In genomic region chr10:50850576-50851340, GRCh38 we compare ENCODE assay signal across 28 cellular contexts. TPM values are rescaled to one million over a fixed set of nuclear protein-coding genes. Genes with fewer than 3 reads are reported as not detected.
A peak's percentile ranks its signal among the peaks of the same experiment; 100 is the strongest.
DNase-seq lines count a peak whose midpoint lies in the region; ATAC-seq, FAIRE-seq and TF ChIP-seq lines count a peak whose summit lies in the region.
"Had no signal": no experiment of that assay in that cellular context is flagged by ENCODE, and none has a peak within 500 bp of the region (broad histone marks: within the 10 kb centered on the region; RNA-seq: fewer than 3 reads in every experiment).

No MANE protein-coding gene starts in this region.

- CTCF ChIA-PET in HepG2 (lab: Yijun Ruan, JAX; ENCODE audit: low intra/inter-chr PET ratio, low total read pairs): no interaction called here

- WGBS in HepG2 (ENCODE audit: low lambda C conversion rate): 97% methylated on average over 5 of the region's 5 CpGs
- 67% methylated on average over 4 of the region's 5 CpGs for WGBS in right lobe of liver (ENCODE audit: insufficient coverage, low coverage, low lambda C conversion rate, missing lambda C conversion rate)
- WGBS in upper lobe of left lung, 2 donors: 58 to 62% methylated on average over 5 of the region's 5 CpGs

- intact Hi-C loops in HepG2 (cut with micrococcal nuclease; ENCODE audit: unreplicated experiment): loop anchor here (5.0 kb wide), 2 partner anchors 37 to 48 kb away; partner anchors contain the start of gene A1CF
- intact Hi-C loops in right lobe of liver (cut with DNase I): no loop called here

- no peaks in the 10 kb centered on the region for H3K79me2 ChIP-seq in HepG2 (ENCODE audit: insufficient read depth, low read length)

- POLR2A ChIA-PET in HepG2 (lab: Yijun Ruan, JAX): no interaction called here

- in situ Hi-C loops in HepG2 (cut with HindIII; ENCODE audit: extremely low pct_ligation_motif_present, low pct_unique_long_range_greater_than_20kb): no loop called here

- TF ChIP-seq EP300 in HepG2 (IDR thresholded peaks at IDR 0.05; ENCODE audit: low read depth in 2 of 2, low read length in 2 of 2) (no peak), HepG2 (CRISPR knock-in tag; IDR thresholded peaks at IDR 0.05; ENCODE audit: borderline replicate concordance) (no peak), upper lobe of left lung (IDR thresholded peaks at IDR 0.05) (no peak)

- H3K4me1 ChIP-seq in HepG2 (ENCODE audit: insufficient read depth, low read length): no peaks in the 10 kb centered on the region
- H3K4me1 ChIP-seq in right lobe of liver: peaks cover 0 to 32% (median 14%) of the 10 kb centered on the region in 4 donors
- peaks cover 30% of the 10 kb centered on the region for H3K4me1 ChIP-seq in RWPE2 (ENCODE audit: insufficient read depth, poor library complexity, severe bottlenecking)
- H3K4me1 ChIP-seq in upper lobe of left lung: no peaks in the 10 kb centered on the region
- H3K4me1 ChIP-seq: heart left ventricle, SJCRH30 had no signal

- H3K9me3 ChIP-seq in HepG2 (ENCODE audit: low read length) (no peaks in the 10 kb centered on the region), right lobe of liver (no peaks in the 10 kb centered on the region), RWPE2 (ENCODE audit: severe bottlenecking) (no peaks in the 10 kb centered on the region), upper lobe of left lung (no peaks in the 10 kb centered on the region)
- H3K9me3 ChIP-seq: BLaER1 treated with 17β-estradiol and CSF1 and Interleukin-3, amounts not matched to agents 10 nM and 100 nM; heart left ventricle; SJCRH30 had no signal

- no peak overlapping the region for H3K27ac ChIP-seq in HepG2 (ENCODE audit: extremely low read length, insufficient read depth, low read length)
- no peak overlapping the region for H3K27ac ChIP-seq in right lobe of liver
- peak overlapping the region; percentile 71 for H3K27ac ChIP-seq in RWPE2 (ENCODE audit: poor library complexity, severe bottlenecking)
- no peak overlapping the region for H3K27ac ChIP-seq in upper lobe of left lung
- H3K27ac ChIP-seq: BLaER1 treated with 17β-estradiol and CSF1 and Interleukin-3, amounts not matched to agents 10 nM and 100 nM; heart left ventricle; SJCRH30 had no signal

- TF ChIP-seq POLR2A in HepG2 (IDR thresholded peaks at IDR 0.05; ENCODE audit: insufficient read depth in 1 of 2, low read depth in 2 of 2, low read length in 2 of 2): no peak
- TF ChIP-seq POLR2A in right lobe of liver (IDR thresholded peaks at IDR 0.05): no peak
- TF ChIP-seq POLR2A in upper lobe of left lung (IDR thresholded peaks at IDR 0.05): no peak

- H3K9ac ChIP-seq in HepG2 (ENCODE audit: insufficient read depth, low read depth, low read length): no peak overlapping the region
- H3K9ac ChIP-seq: BLaER1 treated with 17β-estradiol and CSF1 and Interleukin-3, amounts not matched to agents 10 nM and 100 nM had no signal

- TSS peak; percentile 4 for BruUV-seq in HepG2 (replicated peaks; lab: Mats Ljungman, UMichigan)

- DNase-seq in HepG2 (ENCODE audit: low spot score) (no peak), right lobe of liver (no peak), RWPE2 (ENCODE audit: low spot score) (no peak), fibroblast of peridontal ligament (ENCODE audit: extremely low read depth) (peak; percentile 5), COR-L47 (lab: John Stamatoyannopoulos, UW) (no peak), upper lobe of left lung (no peak)
- DNase-seq: activated CD4-positive, alpha-beta memory T cell treated with anti-CD3 and anti-CD28 coated beads, Interleukin-2, amount 10 ng/mL, durations not matched to agents 7 days and 5 days; activated effector memory CD4-positive, alpha-beta T cell treated with anti-CD3 and anti-CD28 coated beads, Interleukin-2, amount 50 U/mL, for 16 hours; heart left ventricle; MM.1S; naive B cell; NCI-H1417 treated with DMSO at 0.1 percent for 48 hours; occipital lobe; SJCRH30; small intestine; stimulated activated CD4-positive, alpha-beta T cell treated with anti-CD3 and anti-CD28 coated beads, Interleukin-2, amount 100 ng/mL, for 24 hours; substantia nigra; T-helper 1 cell had no signal

- 0 out of 2 replicates have a peak, but pooled peaks cover 2% of the 10 kb centered on the region for H4K20me1 ChIP-seq in HepG2 (ENCODE audit: insufficient read depth, low read length)
- H4K20me1 ChIP-seq: BLaER1 treated with 17β-estradiol and CSF1 and Interleukin-3, amounts not matched to agents 10 nM and 100 nM had no signal

- H3K36me3 ChIP-seq in HepG2 (replicated peaks in 1 of 2; ENCODE audit: control insufficient read depth in 1 of 2, insufficient read depth in 2 of 2, low read length in 2 of 2) (peaks cover 5 to 20% of the 10 kb centered on the region in 2 experiments), right lobe of liver (peaks cover 0 to 4% (median 0%) of the 10 kb centered on the region in 4 donors), RWPE2 (ENCODE audit: low read depth) (no peaks in the 10 kb centered on the region), upper lobe of left lung (no peaks in the 10 kb centered on the region)
- H3K36me3 ChIP-seq: BLaER1 treated with 17β-estradiol and CSF1 and Interleukin-3, amounts not matched to agents 10 nM and 100 nM; heart left ventricle; SJCRH30 had no signal

- no peak overlapping the region for H3K4me2 ChIP-seq in HepG2 (ENCODE audit: low read depth, low read length)

- H3K27me3 ChIP-seq in HepG2 (ENCODE audit: control insufficient read depth in 1 of 2, insufficient read depth in 2 of 2, low read length in 2 of 2) (no peaks in the 10 kb centered on the region), right lobe of liver (no peaks in the 10 kb centered on the region), RWPE2 (ENCODE audit: insufficient read depth, poor library complexity, severe bottlenecking) (no peaks in the 10 kb centered on the region), upper lobe of left lung (no peaks in the 10 kb centered on the region)
- H3K27me3 ChIP-seq: BLaER1 treated with 17β-estradiol and CSF1 and Interleukin-3, amounts not matched to agents 10 nM and 100 nM; heart left ventricle; SJCRH30 had no signal

- H3K4me3 ChIP-seq in HepG2 (replicated peaks in 1 of 3; ENCODE audit: insufficient read depth in 1 of 3, low read depth in 2 of 3, low read length in 3 of 3): no peak overlapping the region
- no peak overlapping the region for H3K4me3 ChIP-seq in right lobe of liver
- H3K4me3 ChIP-seq in RWPE2 (ENCODE audit: severe bottlenecking): no peak overlapping the region
- no peak overlapping the region for H3K4me3 ChIP-seq in upper lobe of left lung
- H3K4me3 ChIP-seq: BLaER1 treated with 17β-estradiol and CSF1 and Interleukin-3, amounts not matched to agents 10 nM and 100 nM; heart left ventricle; K562; SJCRH30 had no signal

- no peak for FAIRE-seq in HepG2 (lab: Jason Lieb, UNC)
- FAIRE-seq: GM19239, K562 had no signal

- H2AFZ ChIP-seq in HepG2 (ENCODE audit: low read length): no peak overlapping the region

- TF ChIP-seq CTCF in HepG2 (CRISPR knock-in tag; IDR thresholded peaks at IDR 0.05) (no peak), right lobe of liver (IDR thresholded peaks at IDR 0.05) (no peak), RWPE2 (IDR thresholded peaks at IDR 0.05; ENCODE audit: poor library complexity, severe bottlenecking) (no peak), upper lobe of left lung (IDR thresholded peaks at IDR 0.05) (no peak)

- TF ChIP-seq RAD21 in HepG2 (CRISPR knock-in tag; IDR thresholded peaks at IDR 0.05): no peak

- ATAC-seq in HepG2: no peak
- no peak for ATAC-seq in right lobe of liver
- ATAC-seq in RWPE2 (ENCODE audit: low read depth): no peak
- no peak for ATAC-seq in HG03469 (IDR thresholded peaks at IDR 0.05; ENCODE audit: unreplicated experiment)
- ATAC-seq in HG03460 (IDR thresholded peaks at IDR 0.05; ENCODE audit: unreplicated experiment): no peak
- ATAC-seq in upper lobe of left lung (ENCODE audit: low FRiP score in 2 of 2): no peak
- ATAC-seq: activated CD4-positive, CD25-positive, alpha-beta regulatory T cell treated with anti-CD3 and anti-CD28 coated beads, Interleukin-2, amount 50 U/mL, for 24 hours; heart left ventricle; K562; stimulated activated effector memory CD8-positive, alpha-beta T cell treated with anti-CD3 and anti-CD28 coated beads, Interleukin-12 subunit alpha, Interleukin-12 subunit beta, amount 100 ng/mL, for 72 hours had no signal

TF ChIP-seq in HepG2, 621 proteins besides CTCF, POLR2A, EP300 and RAD21 (continues in another document):
- TF ChIP-seq ZMYM3 (CRISPR knock-in tag; IDR thresholded peaks at IDR 0.05) (no peak), KDM5B (CRISPR knock-in tag; IDR thresholded peaks at IDR 0.05; ENCODE audit: borderline replicate concordance) (no peak)

RNA-seq across cellular contexts. Expression of gene A1CF, which starts 34.7 kb away (rescaled TPM):
- total RNA-seq in HepG2 (2016; rRNA removed; fragmentation: Illumina TruSeq; extraction: Trizol) (58.1 and 102 TPM in 2 replicates), right lobe of liver (100 to 1,000 TPM; 101 to 261 (median 171) TPM), upper lobe of left lung (under 1 TPM in 2 of 6 donors, not detected in 4; 0.17 to 0.40 TPM)
- 11.3 and 11.5 TPM in 2 replicates for total RNA-seq in HepG2 (2016; cell fraction: cytosol; rRNA removed; fragmentation: Illumina TruSeq; extraction: Trizol; ENCODE audit: low read depth)
- total RNA-seq in HepG2 (2016; cell fraction: insoluble cytoplasmic fraction; rRNA removed; fragmentation: Illumina TruSeq; extraction: Trizol): 57.5 and 103 TPM in 2 replicates
- 18.4 and 22.9 TPM in 2 replicates for total RNA-seq in HepG2 (2016; cell fraction: membrane; rRNA removed; fragmentation: Illumina TruSeq; extraction: Trizol)
- total RNA-seq in HepG2 (2016; cell fraction: nucleus; rRNA removed; fragmentation: Illumina TruSeq; extraction: Trizol): 42.4 and 44.5 TPM in 2 replicates
- 43.2 and 56.1 TPM in 2 replicates for polyA plus RNA-seq in HepG2 (2011; rRNA removed)
- 40.9 and 43.6 TPM in 2 replicates for polyA plus RNA-seq in HepG2 (2011; cell fraction: cytosol; rRNA removed)
- 25.7 and 31.3 TPM in 2 replicates for polyA plus RNA-seq in HepG2 (2011; cell fraction: nucleus; rRNA removed)
- polyA plus RNA-seq in HepG2 (2012): 35.0 and 53.6 TPM in 2 replicates
- polyA plus RNA-seq in HepG2 (2016; cell fraction: cytosol; fragmentation: Illumina TruSeq; extraction: Trizol; ENCODE audit: low read depth): 9.7 and 10.6 TPM in 2 replicates
- 77.8 and 79.0 TPM in 2 replicates for polyA plus RNA-seq in HepG2 (2016; cell fraction: insoluble cytoplasmic fraction; fragmentation: Illumina TruSeq; extraction: Trizol; ENCODE audit: low read depth)
- polyA plus RNA-seq in HepG2 (2016; cell fraction: membrane; fragmentation: Illumina TruSeq; extraction: Trizol; ENCODE audit: low read depth): 13.8 and 15.5 TPM in 2 replicates
- polyA plus RNA-seq in HepG2 (2016; cell fraction: nucleus; fragmentation: Illumina TruSeq; extraction: Trizol; ENCODE audit: insufficient read depth, low read depth): 35.1 and 43.4 TPM in 2 replicates
- polyA minus RNA-seq in HepG2 (2011; rRNA and poly(A)+ RNA removed; ENCODE audit: low replicate concordance): 84.3 TPM in 1 of 2 replicates, not detected in the other
- polyA minus RNA-seq in HepG2 (2011; cell fraction: cytosol; rRNA and poly(A)+ RNA removed): 33.4 and 36.7 TPM in 2 replicates
- 28.6 and 40.7 TPM in 2 replicates for polyA minus RNA-seq in HepG2 (2011; cell fraction: nucleus; rRNA and poly(A)+ RNA removed)
- total RNA-seq: activated CD4-positive, alpha-beta memory T cell treated with anti-CD3 and anti-CD28 coated beads, Interleukin-2, amount 10 ng/mL, durations not matched to agents 7 days and 5 days; dermis blood vessel endothelial cell; NCI-H460; occipital lobe; SJCRH30; ureter had no signal
- polyA plus RNA-seq: K562 had no signal

Comparison
In these comparisons a context has a peak if more than half of its experiments do, and no peak if none do; other contexts are left out.
1. RNA of gene A1CF, which starts 34.7 kb away (total RNA-seq): 101 to 261 TPM in right lobe of liver and 11.3 to 103 TPM in HepG2; 0.17 to 0.40 TPM in upper lobe of left lung; every median in the first group is over 4 times any median in the second.